ENCODE assay signal across 8 cellular contexts in the genomic region with DNA sequence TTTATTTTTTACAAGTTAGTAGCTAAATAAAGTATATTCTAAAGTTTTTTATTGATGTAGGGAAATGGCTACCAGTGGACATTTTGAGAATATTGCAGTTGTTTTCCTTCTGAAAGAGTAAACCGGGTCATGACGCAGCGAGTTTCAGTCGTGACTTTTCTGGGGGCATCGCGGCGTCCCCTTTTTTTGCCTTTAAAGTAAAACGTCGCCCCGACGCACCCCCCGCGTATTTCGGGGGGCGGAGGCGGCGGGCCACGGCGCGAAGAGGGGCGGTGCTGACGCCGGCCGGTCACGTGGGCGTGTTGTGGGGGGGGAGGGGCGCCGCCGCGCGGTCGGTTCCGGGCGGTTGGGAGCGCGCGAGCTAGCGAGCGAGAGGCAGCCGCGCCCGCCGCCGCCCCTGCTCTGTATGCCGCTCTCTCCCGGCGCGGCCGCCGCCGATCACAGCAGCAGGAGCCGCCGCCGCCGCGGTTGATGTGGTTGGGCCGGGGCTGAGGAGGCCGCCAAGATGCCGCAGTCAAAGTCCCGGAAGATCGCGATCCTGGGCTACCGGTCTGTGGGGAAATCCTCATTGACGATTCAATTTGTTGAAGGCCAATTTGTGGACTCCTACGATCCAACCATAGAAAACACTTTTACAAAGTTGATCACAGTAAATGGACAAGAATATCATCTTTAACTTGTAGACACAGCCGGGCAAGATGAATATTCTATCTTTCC. TPM values are rescaled to one million over a fixed set of nuclear protein-coding genes. Genes with fewer than 3 reads are reported as not detected.
DNase-seq lines count a peak whose midpoint lies in the region; ATAC-seq and TF ChIP-seq lines count a peak whose summit lies in the region.
"Not testable (repeated sequence)": the region's sequence is repeated elsewhere in the genome, so short reads cannot be mapped to it uniquely, and the experiment has no call there.

No MANE protein-coding gene starts in this region.

- DNase-seq in Caco-2 (peak; percentile 86 to 89), glutamatergic neuron (peak; percentile 77)
- peak; percentile 34 to 41 for DNase-seq in stimulated activated CD8-positive, alpha-beta memory T cell treated with anti-CD3 and anti-CD28 coated beads, Interleukin-4, amount 100 ng/mL, for 4 hours (ENCODE audit: low read depth in 2 of 2, low spot score in 1 of 2)

- H3K9me3 Mint-ChIP-seq in Caco-2 (ENCODE audit: unreplicated experiment); activated naive CD8-positive, alpha-beta T cell (ENCODE audit: low read depth); glutamatergic neuron (ENCODE audit: unreplicated experiment): not testable (repeated sequence)

- not testable (repeated sequence) for TF ChIP-seq CTCF in Caco-2 (IDR thresholded peaks at IDR 0.05; ENCODE audit: insufficient read depth in 1 of 2, low read depth in 1 of 2, low read length in 1 of 2, severe bottlenecking in 1 of 2, unreplicated experiment in 1 of 2); VCaP (conservative IDR thresholded peaks at IDR 0.05); glutamatergic neuron (IDR thresholded peaks at IDR 0.05; ENCODE audit: partially characterized antibody, unreplicated experiment)

- peak overlapping the region; percentile 60 for H3K4me3 Mint-ChIP-seq in Caco-2 (ENCODE audit: unreplicated experiment)
- H3K4me3 Mint-ChIP-seq in activated naive CD8-positive, alpha-beta T cell = peak overlapping the region; percentile 51
- peak overlapping the region; percentile 80 for H3K4me3 Mint-ChIP-seq in glutamatergic neuron (ENCODE audit: unreplicated experiment)

- intact Hi-C loops in Caco-2 (cut with micrococcal nuclease; ENCODE audit: unreplicated experiment) = not testable (repeated sequence)

- not testable (repeated sequence) for H2AFZ ChIP-seq in neuron (ENCODE audit: low read depth, low read length)

- H3K27me3 Mint-ChIP-seq in Caco-2 (ENCODE audit: insufficient read depth, unreplicated experiment); activated naive CD8-positive, alpha-beta T cell; glutamatergic neuron (ENCODE audit: unreplicated experiment): not testable (repeated sequence)

- CTCF ChIA-PET in Caco-2 (lab: Charles Lee) = not testable (repeated sequence)

- H3K4me1 ChIP-seq in Caco-2; neuron (ENCODE audit: insufficient read depth, low read length): not testable (repeated sequence)

- not testable (repeated sequence) for H3K4me1 Mint-ChIP-seq in Caco-2 (ENCODE audit: low read depth, unreplicated experiment); activated naive CD8-positive, alpha-beta T cell (ENCODE audit: low read depth); glutamatergic neuron (ENCODE audit: low read depth, unreplicated experiment)

- H3K27ac Mint-ChIP-seq in Caco-2 (ENCODE audit: unreplicated experiment); activated naive CD8-positive, alpha-beta T cell; glutamatergic neuron (ENCODE audit: unreplicated experiment): not testable (repeated sequence)

- H3K27ac ChIP-seq in VCaP = peak overlapping the region; percentile 49

- H3K36me3 ChIP-seq in Caco-2 (ENCODE audit: control insufficient read depth, insufficient read depth, low read length); neuron (ENCODE audit: insufficient read depth, low read length): not testable (repeated sequence)

- H3K36me3 Mint-ChIP-seq in Caco-2 (ENCODE audit: insufficient read depth, unreplicated experiment); activated naive CD8-positive, alpha-beta T cell; glutamatergic neuron (ENCODE audit: unreplicated experiment): not testable (repeated sequence)

- ATAC-seq in GM21723 (IDR thresholded peaks at IDR 0.05; ENCODE audit: unreplicated experiment) (peak; percentile 94), HG03460 (IDR thresholded peaks at IDR 0.05; ENCODE audit: unreplicated experiment) (peak; percentile 94)

- H3K9me3 ChIP-seq in Caco-2; neuron (ENCODE audit: low read length): not testable (repeated sequence)

- H3K27me3 ChIP-seq in Caco-2 (replicated peaks; ENCODE audit: control insufficient read depth, insufficient read depth, low read length); neuron (ENCODE audit: insufficient read depth, low read length): not testable (repeated sequence)

- H3K4me3 ChIP-seq in Caco-2 (ENCODE audit: low read depth, low read length) = peak overlapping the region; percentile 35
- H3K4me3 ChIP-seq in neuron (ENCODE audit: low read length) = peak overlapping the region; percentile 45

- TSS peak; percentile 94 for BruUV-seq in Caco-2 (replicated peaks; lab: Mats Ljungman, UMichigan)

- POLR2A ChIA-PET in Caco-2 (lab: Charles Lee) = not testable (repeated sequence)

RNA-seq across cellular contexts. Expression of gene SYT15B, which starts 57.5 kb away (rescaled TPM):
- total RNA-seq in Caco-2 (2022) (0.11 TPM in 1 of 2 replicates, not detected in the other), glutamatergic neuron (ENCODE audit: unreplicated experiment) (not detected)

Comparison
In these comparisons a context has a peak if more than half of its experiments do, and no peak if none do; other contexts are left out.
1. Peak in every context shown above with its lines: DNase-seq, ATAC-seq, H3K4me3 ChIP-seq and H3K27ac ChIP-seq.
2. DNase-seq: peak in every context shown above with its lines; median percentile 88 in Caco-2; 77 in glutamatergic neuron; 38 in stimulated activated CD8-positive, alpha-beta memory T cell treated with anti-CD3 and anti-CD28 coated beads, Interleukin-4, amount 100 ng/mL, for 4 hours.